In genomic region chr9:32524558-32525461, GRCh38 we compare ENCODE assay signal across 8 cellular contexts. TPM values are rescaled to one million over a fixed set of nuclear protein-coding genes. Genes with fewer than 3 reads are reported as not detected.
DNase-seq lines count a peak whose midpoint lies in the region; ATAC-seq, FAIRE-seq and TF ChIP-seq lines count a peak whose summit lies in the region.

No MANE protein-coding gene starts in this region.

- no peaks in the 10 kb centered on the region for H3K9me3 Mint-ChIP-seq in natural killer cell treated with Interleukin-12 subunit alpha and Interleukin-12 subunit beta and Interleukin-15 and Interleukin-18, amount 100 ng/mL, for 72 hours

- no peaks in the 10 kb centered on the region for H3K27me3 ChIP-seq in endocrine pancreas (ENCODE audit: control insufficient read depth, insufficient read depth, low read length)

- H3K4me3 Mint-ChIP-seq in natural killer cell treated with Interleukin-12 subunit alpha and Interleukin-12 subunit beta and Interleukin-15 and Interleukin-18, amount 100 ng/mL, for 72 hours = peak overlapping the region; percentile 90

- H3K4me3 ChIP-seq in endocrine pancreas (ENCODE audit: control insufficient read depth, insufficient read depth, low read length) = peak overlapping the region; percentile 91

- no peak for FAIRE-seq in D721Med (lab: Jason Lieb, UNC)

- DNase-seq in DMS153 treated with DMSO at 0.1 percent for 48 hours (lab: John Stamatoyannopoulos, UW; ENCODE audit: unreplicated experiment) (peak; percentile 30), RWPE1 (ENCODE audit: low spot score) (peak; percentile 25), D721Med (ENCODE audit: insufficient read length, low spot score) (no peak), SKM-1 treated with dmso at 0.1 percent for 144 hours (lab: John Stamatoyannopoulos, UW; ENCODE audit: unreplicated experiment) (no peak), cerebellar nuclear complex (lab: John Stamatoyannopoulos, UW) (no peak)
- no peak for DNase-seq in natural killer cell treated with Interleukin-12 subunit alpha and Interleukin-12 subunit beta and Interleukin-15 and Interleukin-18, amount 100 ng/mL, for 72 hours (ENCODE audit: low spot score)

- CTCF ChIA-PET in RWPE1 (lab: Yijun Ruan, JAX) = interaction anchor here (0.9 to 2.4 kb wide), 4 partner anchors 55 to 146 kb away, joined by 3 to 6 read pairs (median 4); no protein-coding TSS in a partner anchor

- peak; percentile 22 for ATAC-seq in HG02642 (IDR thresholded peaks at IDR 0.05; ENCODE audit: poor library complexity, unreplicated experiment)
- no peak for ATAC-seq in natural killer cell treated with Interleukin-12 subunit alpha and Interleukin-12 subunit beta and Interleukin-15 and Interleukin-18, amount 100 ng/mL, for 72 hours

- peak overlapping the region; percentile 58 for H3K9ac ChIP-seq in endocrine pancreas (ENCODE audit: control insufficient read depth, insufficient read depth, low read length)

- no peaks in the 10 kb centered on the region for H3K9me3 ChIP-seq in endocrine pancreas (ENCODE audit: control insufficient read depth, low read length)

- POLR2A ChIA-PET in RWPE1 (lab: Yijun Ruan, JAX; ENCODE audit: low non-redundant PET) = no interaction called here

- H3K27ac ChIP-seq in RWPE1 = peak overlapping the region; percentile 81

- peaks cover 3% of the 10 kb centered on the region for H3K4me1 ChIP-seq in endocrine pancreas (ENCODE audit: control insufficient read depth, insufficient read depth, low read length)

- no peaks in the 10 kb centered on the region for H3K36me3 ChIP-seq in endocrine pancreas (ENCODE audit: control insufficient read depth, insufficient read depth, low read length)

- peaks cover 11% of the 10 kb centered on the region for H3K36me3 Mint-ChIP-seq in natural killer cell treated with Interleukin-12 subunit alpha and Interleukin-12 subunit beta and Interleukin-15 and Interleukin-18, amount 100 ng/mL, for 72 hours

- peaks cover 26 to 35% of the 10 kb centered on the region in 2 donors for H3K4me1 Mint-ChIP-seq in natural killer cell treated with Interleukin-12 subunit alpha and Interleukin-12 subunit beta and Interleukin-15 and Interleukin-18, amount 100 ng/mL, for 72 hours (ENCODE audit: low read depth in 2 of 2)

- TF ChIP-seq CTCF in RWPE1 (conservative IDR thresholded peaks at IDR 0.05; ENCODE audit: low read depth) (no peak), D721Med (IDR thresholded peaks at IDR 0.05; ENCODE audit: insufficient read depth, missing control alignments) (no peak)

- H3K27ac Mint-ChIP-seq in natural killer cell treated with Interleukin-12 subunit alpha and Interleukin-12 subunit beta and Interleukin-15 and Interleukin-18, amount 100 ng/mL, for 72 hours = peak overlapping the region; percentile 87 to 94

- H3K27me3 Mint-ChIP-seq in natural killer cell treated with Interleukin-12 subunit alpha and Interleukin-12 subunit beta and Interleukin-15 and Interleukin-18, amount 100 ng/mL, for 72 hours = no peaks in the 10 kb centered on the region

RNA-seq across cellular contexts. Expression of gene RIGI, which starts 1.2 kb away (rescaled TPM):
- total RNA-seq in natural killer cell treated with Interleukin-12 subunit alpha and Interleukin-12 subunit beta and Interleukin-15 and Interleukin-18, amount 100 ng/mL, for 72 hours = 1 to 10 TPM; 7.9 to 9.2 TPM

RNA-seq across cellular contexts. Expression of gene SMIM27, which starts 27.3 kb away (rescaled TPM):
- total RNA-seq in natural killer cell treated with Interleukin-12 subunit alpha and Interleukin-12 subunit beta and Interleukin-15 and Interleukin-18, amount 100 ng/mL, for 72 hours = 1 to 10 TPM; 6.4 to 9.1 TPM

RNA-seq across cellular contexts. Expression of gene TOPORS, which starts 27.6 kb away (rescaled TPM):
- total RNA-seq in natural killer cell treated with Interleukin-12 subunit alpha and Interleukin-12 subunit beta and Interleukin-15 and Interleukin-18, amount 100 ng/mL, for 72 hours = 10 to 100 TPM; 11.3 to 12.1 TPM

RNA-seq across cellular contexts. Expression of gene NDUFB6, which starts 48.1 kb away (rescaled TPM):
- 10 to 100 TPM; 28.9 to 33.8 TPM for total RNA-seq in natural killer cell treated with Interleukin-12 subunit alpha and Interleukin-12 subunit beta and Interleukin-15 and Interleukin-18, amount 100 ng/mL, for 72 hours

Comparison
In these comparisons a context has a peak if more than half of its experiments do, and no peak if none do; other contexts are left out.
1. DNase-seq: peak in DMS153 treated with DMSO at 0.1 percent for 48 hours (single experiment) and RWPE1 (single experiment); none in natural killer cell treated with Interleukin-12 subunit alpha and Interleukin-12 subunit beta and Interleukin-15 and Interleukin-18, amount 100 ng/mL, for 72 hours (single experiment), D721Med (single experiment), SKM-1 treated with dmso at 0.1 percent for 144 hours (single experiment) and cerebellar nuclear complex (0 of 2).